In the genomic region with DNA sequence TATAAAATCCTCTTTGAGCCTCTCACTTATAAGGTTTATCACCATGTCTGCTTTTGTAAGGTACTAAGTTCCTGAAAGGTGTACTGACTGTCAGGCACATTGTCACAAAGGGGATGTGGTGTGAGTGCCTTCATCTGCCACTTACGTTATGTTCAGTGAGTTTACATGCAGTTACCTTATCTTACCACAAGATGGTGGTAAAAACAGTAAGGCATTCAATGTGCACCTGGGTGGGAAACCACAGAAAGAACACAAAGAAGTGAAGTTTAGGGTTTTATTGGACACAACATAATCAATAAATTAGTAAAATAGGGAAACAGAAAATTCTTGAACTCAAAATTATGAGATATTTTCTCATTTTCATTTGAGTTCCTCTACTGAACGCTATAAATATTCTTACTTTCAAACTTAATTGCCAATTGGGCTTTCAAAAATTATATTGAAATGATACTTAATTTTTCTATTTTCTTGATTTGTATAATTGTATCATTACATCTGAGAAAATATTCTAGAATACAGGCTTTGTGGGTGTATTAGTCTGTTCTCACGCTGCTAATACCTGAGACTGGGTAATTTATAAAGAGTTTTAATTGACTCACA, we compare ENCODE assay signal across 7 cellular contexts.
A peak's percentile ranks its signal among the peaks of the same experiment; 100 is the strongest.
DNase-seq lines count a peak whose midpoint lies in the region; ATAC-seq, FAIRE-seq and TF ChIP-seq lines count a peak whose summit lies in the region.

No MANE protein-coding gene starts in this region.

- H3K27ac ChIP-seq in PC-3 (ENCODE audit: low read length) (no peak overlapping the region), endothelial cell of umbilical vein (ENCODE audit: insufficient read depth, low read depth, low read length) (no peak overlapping the region)

- peak; percentile 85 for FAIRE-seq in endothelial cell of umbilical vein (lab: Jason Lieb, UNC)

- H3K9me1 ChIP-seq in endothelial cell of umbilical vein (replicated peaks; ENCODE audit: control insufficient read depth, extremely low read depth, insufficient read depth, low read length) = no peaks in the 10 kb centered on the region

- TF ChIP-seq POLR2A in endothelial cell of umbilical vein (IDR thresholded peaks at IDR 0.05; ENCODE audit: low read depth, low read length) = no peak

- no peaks in the 10 kb centered on the region for H3K36me3 Mint-ChIP-seq in naive B cell

- H3K79me2 ChIP-seq in PC-3 (ENCODE audit: low read length) (no peaks in the 10 kb centered on the region), endothelial cell of umbilical vein (ENCODE audit: control insufficient read depth, insufficient read depth, low read length) (no peaks in the 10 kb centered on the region)

- H3K4me3 Mint-ChIP-seq in naive B cell = no peak overlapping the region

- H4K20me1 ChIP-seq in PC-3 (ENCODE audit: low read length) (no peaks in the 10 kb centered on the region), endothelial cell of umbilical vein (replicated peaks; ENCODE audit: control insufficient read depth, extremely low read depth, insufficient read depth, low read length) (no peaks in the 10 kb centered on the region)

- H2AFZ ChIP-seq in PC-3 (ENCODE audit: low read length) = no peak overlapping the region
- H2AFZ ChIP-seq in endothelial cell of umbilical vein (ENCODE audit: low read depth, low read length) = no peak overlapping the region

- H3K9me2 ChIP-seq in PC-3 (replicated peaks; ENCODE audit: low read length) = no peaks in the 10 kb centered on the region

- no peaks in the 10 kb centered on the region for H3K4me1 Mint-ChIP-seq in naive B cell

- H3K27me3 Mint-ChIP-seq in naive B cell = no peaks in the 10 kb centered on the region

- peak; percentile 73 for TF ChIP-seq CTCF in GM10266 (IDR thresholded peaks at IDR 0.05; ENCODE audit: control insufficient read depth, insufficient read depth, low read depth, missing control alignments)
- peak; percentile 77 for TF ChIP-seq CTCF in PC-3 (conservative IDR thresholded peaks at IDR 0.05; ENCODE audit: low read depth, low read length)
- TF ChIP-seq CTCF in endothelial cell of umbilical vein (IDR thresholded peaks at IDR 0.05; ENCODE audit: extremely low read depth in 1 of 2, insufficient read depth in 1 of 2, low read depth in 1 of 2, low read length in 2 of 2) = peak; percentile 53 to 62

- H3K27me3 ChIP-seq in PC-3 (ENCODE audit: low read length) (no peaks in the 10 kb centered on the region), endothelial cell of umbilical vein (ENCODE audit: control insufficient read depth in 2 of 2, insufficient read depth in 2 of 2, low read length in 2 of 2) (no peaks in the 10 kb centered on the region)

- H3K27ac Mint-ChIP-seq in naive B cell = no peak overlapping the region

- peak; percentile 91 for ATAC-seq in GM21528 (IDR thresholded peaks at IDR 0.05; ENCODE audit: low FRiP score, unreplicated experiment)
- ATAC-seq in PC-3 = 0 out of 2 replicates have a peak, but pooled peaks have one; percentile 37
- ATAC-seq in naive B cell (ENCODE audit: low read depth in 2 of 2) = peak in 1 of 2 donors; percentile 41
- no peak for ATAC-seq in GM21723 (IDR thresholded peaks at IDR 0.05; ENCODE audit: unreplicated experiment)

- BruUV-seq in PC-3 (replicated peaks; lab: Mats Ljungman, UMichigan) = no TSS peak
- BruUV-seq in endothelial cell of umbilical vein (replicated peaks; lab: Mats Ljungman, UMichigan) = no TSS peak

- H3K36me3 ChIP-seq in PC-3 (ENCODE audit: low read depth, low read length) (no peaks in the 10 kb centered on the region), endothelial cell of umbilical vein (ENCODE audit: control insufficient read depth in 2 of 2, extremely low read depth in 1 of 2, insufficient read depth in 2 of 2, low read length in 2 of 2) (no peaks in the 10 kb centered on the region)

- POLR2A ChIA-PET in PC-3 (lab: Charles Lee; ENCODE audit: unreplicated experiment) (no interaction called here), endothelial cell of umbilical vein (lab: Charles Lee) (no interaction called here)

- H3K9me3 ChIP-seq in PC-3 (ENCODE audit: low read length) (no peaks in the 10 kb centered on the region), endothelial cell of umbilical vein (replicated peaks; ENCODE audit: control insufficient read depth, insufficient read depth, low read length) (no peaks in the 10 kb centered on the region)

- H3K9ac ChIP-seq in PC-3 (ENCODE audit: low read length) (no peak overlapping the region), endothelial cell of umbilical vein (replicated peaks; ENCODE audit: extremely low read depth, insufficient read depth, low read length) (no peak overlapping the region)

- H3K4me1 ChIP-seq in PC-3 (ENCODE audit: insufficient read depth, low read length) = peaks cover 6% of the 10 kb centered on the region; the same call in 1 of the 2 replicates
- no peaks in the 10 kb centered on the region for H3K4me1 ChIP-seq in endothelial cell of umbilical vein (ENCODE audit: control insufficient read depth, extremely low read depth, insufficient read depth, low read length)

- DNase-seq in GM10266 (ENCODE audit: extremely low spot score) (peak; percentile 35), HT-29 (ENCODE audit: low spot score) (peak; percentile 74), PC-3 (peak; percentile 75), endothelial cell of umbilical vein (ENCODE audit: low read depth, low spot score) (peak; percentile 60), naive B cell (peak; percentile 0)

- dilution Hi-C loops in endothelial cell of umbilical vein (cut with MboI; ENCODE audit: extremely low pct_ligation_motif_present, low sequenced_read_pairs) = no loop called here

- H3F3A ChIP-seq in PC-3 (ENCODE audit: low read length, unreplicated experiment) = no peaks in the 10 kb centered on the region

- intact Hi-C loops in PC-3 (cut with micrococcal nuclease) (loop anchor here (1.0 to 10.0 kb wide), 4 partner anchors 303 to 671 kb away; no protein-coding TSS in a partner anchor), endothelial cell of umbilical vein (cut with micrococcal nuclease) (loop anchor here (1.0 to 10.0 kb wide), 4 partner anchors 303 to 1404 kb away; no protein-coding TSS in a partner anchor)

- H3K4me3 ChIP-seq in PC-3 (ENCODE audit: low read length) (no peak overlapping the region), endothelial cell of umbilical vein (replicated peaks in 1 of 3; ENCODE audit: insufficient read depth in 1 of 3, low read depth in 1 of 3, low read length in 3 of 3) (no peak overlapping the region)

- no peak overlapping the region for H3K4me2 ChIP-seq in PC-3 (ENCODE audit: low read length)
- H3K4me2 ChIP-seq in endothelial cell of umbilical vein (ENCODE audit: insufficient read depth, low read length) = no peak overlapping the region

- CTCF ChIA-PET in PC-3 (lab: Charles Lee) (no interaction called here), endothelial cell of umbilical vein (lab: Charles Lee) (interaction anchor here (2.7 kb wide), 1 partner anchor 304 kb away, joined by 15 read pairs; no protein-coding TSS in a partner anchor)

- peaks cover 0 to 8% (median 0%) of the 10 kb centered on the region in 7 donors for H3K9me3 Mint-ChIP-seq in naive B cell

TF ChIP-seq in endothelial cell of umbilical vein, 7 proteins besides CTCF, POLR2A, EP300 and RAD21:
- TF ChIP-seq POLR2AphosphoS5 (IDR thresholded peaks at IDR 0.05; ENCODE audit: insufficient read depth, low read depth, low read length) (no peak), EZH2 (IDR thresholded peaks at IDR 0.05; ENCODE audit: borderline replicate concordance, low read depth, low read length, severe bottlenecking) (no peak), JUN (IDR thresholded peaks at IDR 0.05; ENCODE audit: borderline replicate concordance, insufficient read depth, insufficient read length, low read depth) (no peak), MAX (IDR thresholded peaks at IDR 0.05; ENCODE audit: insufficient read depth, insufficient read length) (no peak), MYC (IDR thresholded peaks at IDR 0.05; ENCODE audit: low read depth, low read length) (no peak), GATA2 (IDR thresholded peaks at IDR 0.05; ENCODE audit: insufficient read depth, insufficient read length, low read depth, low read length) (no peak), FOS (IDR thresholded peaks at IDR 0.05; ENCODE audit: borderline replicate concordance, insufficient read depth, low read length) (no peak)

Comparison
In these comparisons a context has a peak if more than half of its experiments do, and no peak if none do; other contexts are left out.
1. DNase-seq: peak in every context shown above with its lines; median percentile 75 in PC-3; 74 in HT-29; 60 in endothelial cell of umbilical vein; 35 in GM10266; 0 in naive B cell.